In the genomic region with DNA sequence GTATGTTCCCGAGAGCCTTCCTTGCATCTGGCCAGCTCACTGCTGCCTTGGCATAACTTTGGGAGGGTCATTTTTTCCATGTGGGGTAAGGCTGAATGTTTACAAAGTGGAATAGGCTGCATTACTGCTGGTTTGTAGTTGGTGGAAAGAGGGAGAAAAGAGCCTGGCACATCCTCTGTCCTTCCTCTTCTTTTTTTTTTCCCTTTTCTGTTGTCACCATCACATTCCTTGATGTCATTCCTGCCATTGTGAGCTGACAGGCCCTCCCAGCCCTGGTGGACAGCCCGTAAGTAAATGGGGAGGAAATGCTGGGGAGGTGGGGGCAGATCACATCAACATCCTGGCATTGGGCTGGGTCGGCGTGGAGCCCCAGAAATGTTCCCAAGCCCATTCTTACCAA, we compare ENCODE assay signal across 32 cellular contexts. TPM values are rescaled to one million over a fixed set of nuclear protein-coding genes. Genes with fewer than 3 reads are reported as not detected.
"Had no signal": no experiment of that assay in that cellular context is flagged by ENCODE, and none has a peak within 500 bp of the region (broad histone marks: within the 10 kb centered on the region; RNA-seq: fewer than 3 reads in every experiment).

A gene (plus strand): TSS at position 301 of the 400 bp plus-strand sequence. CDS start 106 bp downstream, outside the sequence.

- H3K27me3 ChIP-seq: adrenal gland, body of pancreas, colonic mucosa, esophagus muscularis mucosa, heart right ventricle, pancreas, transverse colon had no signal

- H3K36me3 ChIP-seq: adrenal gland, colonic mucosa, esophagus muscularis mucosa, heart right ventricle, pancreas, suprapubic skin, transverse colon had no signal

- H3K9me3 Mint-ChIP-seq: activated CD4-positive, alpha-beta memory T cell treated with anti-CD3 and anti-CD28 coated beads for 36 hours; activated CD4-positive, alpha-beta T cell treated with anti-CD3 and anti-CD28 coated beads, Interleukin-2, amount 10 ng/mL, durations not matched to agents 24 days and 14 days; activated naive CD4-positive, alpha-beta T cell treated with anti-CD3 and anti-CD28 coated beads for 36 hours; activated naive CD8-positive, alpha-beta T cell treated with anti-CD3 and anti-CD28 coated beads for 36 hours; activated T-helper 1 cell treated with anti-CD3 and anti-CD28 coated beads, Interleukin-12 subunit alpha, Interleukin-12 subunit beta, Interleukin-2, Interleukin-4 antibody, amounts not matched to agents 30 ng/mL and 10 ng/mL and 1 ng/mL, durations not matched to agents 14 hours and 24 hours and 36 hours; endodermal cell; mesothelial cell of epicardium; naive B cell; nephron progenitor cell had no signal

- H3K4me1 ChIP-seq: adrenal gland, body of pancreas, colonic mucosa, foreskin keratinocyte, pancreas, transverse colon had no signal

- H3K4me2 ChIP-seq: smooth muscle cell had no signal

- H3K27ac Mint-ChIP-seq: activated CD4-positive, alpha-beta memory T cell treated with anti-CD3 and anti-CD28 coated beads for 36 hours; activated CD4-positive, alpha-beta T cell treated with anti-CD3 and anti-CD28 coated beads, Interleukin-2, amount 10 ng/mL, durations not matched to agents 24 days and 14 days; activated naive CD4-positive, alpha-beta T cell treated with anti-CD3 and anti-CD28 coated beads for 36 hours; activated naive CD8-positive, alpha-beta T cell treated with anti-CD3 and anti-CD28 coated beads for 36 hours; activated T-helper 1 cell treated with anti-CD3 and anti-CD28 coated beads, Interleukin-12 subunit alpha, Interleukin-12 subunit beta, Interleukin-2, Interleukin-4 antibody, amounts not matched to agents 30 ng/mL and 10 ng/mL and 1 ng/mL, durations not matched to agents 14 hours and 24 hours and 36 hours; endodermal cell; mesothelial cell of epicardium; nephron progenitor cell had no signal

- H3K4me3 Mint-ChIP-seq: activated CD4-positive, alpha-beta memory T cell treated with anti-CD3 and anti-CD28 coated beads for 36 hours; activated CD4-positive, alpha-beta T cell treated with anti-CD3 and anti-CD28 coated beads, Interleukin-2, amount 10 ng/mL, durations not matched to agents 24 days and 14 days; activated naive CD4-positive, alpha-beta T cell treated with anti-CD3 and anti-CD28 coated beads for 36 hours; activated naive CD8-positive, alpha-beta T cell treated with anti-CD3 and anti-CD28 coated beads for 36 hours; activated T-helper 1 cell treated with anti-CD3 and anti-CD28 coated beads, Interleukin-12 subunit alpha, Interleukin-12 subunit beta, Interleukin-2, Interleukin-4 antibody, amounts not matched to agents 30 ng/mL and 10 ng/mL and 1 ng/mL, durations not matched to agents 14 hours and 24 hours and 36 hours; endodermal cell; mesothelial cell of epicardium; nephron progenitor cell had no signal

- H3K27ac ChIP-seq: adrenal gland, body of pancreas, colonic mucosa, esophagus muscularis mucosa, foreskin keratinocyte, heart right ventricle, pancreas, psoas muscle, suprapubic skin, transverse colon had no signal

- H3K36me3 Mint-ChIP-seq: activated CD4-positive, alpha-beta memory T cell treated with anti-CD3 and anti-CD28 coated beads for 36 hours; activated naive CD8-positive, alpha-beta T cell treated with anti-CD3 and anti-CD28 coated beads for 36 hours; naive B cell had no signal

- H3K4me3 ChIP-seq: adrenal gland, body of pancreas, colonic mucosa, esophagus muscularis mucosa, heart right ventricle, pancreas, psoas muscle, smooth muscle cell, suprapubic skin, transverse colon had no signal

- DNase-seq: activated CD4-positive, alpha-beta memory T cell treated with anti-CD3 and anti-CD28 coated beads for 36 hours; activated CD4-positive, alpha-beta T cell treated with anti-CD3 and anti-CD28 coated beads, Interleukin-2, amount 10 ng/mL, durations not matched to agents 24 days and 14 days; activated CD4-positive, CD25-positive, alpha-beta regulatory T cell treated with anti-CD3 and anti-CD28 coated beads, Interleukin-2, amount 50 U/mL, for 72 hours; activated CD8-positive, alpha-beta memory T cell treated with anti-CD3 and anti-CD28 coated beads, Interleukin-2, amount 50 U/mL, for 4 hours; activated effector memory CD4-positive, alpha-beta T cell treated with anti-CD3 and anti-CD28 coated beads, Interleukin-2, amount 50 U/mL, for 16 hours; activated naive CD4-positive, alpha-beta T cell treated with anti-CD3 and anti-CD28 coated beads for 36 hours; activated naive CD8-positive, alpha-beta T cell treated with anti-CD3 and anti-CD28 coated beads for 36 hours; activated T-cell treated with anti-CD3 and anti-CD28 coated beads, Interleukin-2, amount 50 U/mL, for 1 hour; aorta; body of pancreas; cerebellar nuclear complex; colonic mucosa; endodermal cell; heart right ventricle; kidney glomerular epithelial cell; left ventricle myocardium superior; mammary epithelial cell; naive B cell; nephron progenitor cell; pancreas; psoas muscle; stimulated activated CD4-positive, alpha-beta T cell treated with anti-CD3 and anti-CD28 coated beads, Interleukin-1b, Interleukin-23, amount 100 ng/mL, for 48 hours; stimulated activated naive CD4-positive, alpha-beta T cell; T-helper 2 cell; transverse colon had no signal

- ATAC-seq: body of pancreas had no signal

- H3K9me3 ChIP-seq: adrenal gland, body of pancreas, colonic mucosa, esophagus muscularis mucosa, heart right ventricle, pancreas, psoas muscle, suprapubic skin, transverse colon had no signal

- H3K4me1 Mint-ChIP-seq: activated CD4-positive, alpha-beta T cell treated with anti-CD3 and anti-CD28 coated beads, Interleukin-2, amount 10 ng/mL, durations not matched to agents 24 days and 14 days; mesothelial cell of epicardium; nephron progenitor cell had no signal

RNA-seq across cellular contexts. Expression of the gene that starts here (rescaled TPM):
- total RNA-seq: activated naive CD4-positive, alpha-beta T cell treated with anti-CD3 and anti-CD28 coated beads for 36 hours had no signal
